ENCODE assay signal across 25 cellular contexts in the genomic region with DNA sequence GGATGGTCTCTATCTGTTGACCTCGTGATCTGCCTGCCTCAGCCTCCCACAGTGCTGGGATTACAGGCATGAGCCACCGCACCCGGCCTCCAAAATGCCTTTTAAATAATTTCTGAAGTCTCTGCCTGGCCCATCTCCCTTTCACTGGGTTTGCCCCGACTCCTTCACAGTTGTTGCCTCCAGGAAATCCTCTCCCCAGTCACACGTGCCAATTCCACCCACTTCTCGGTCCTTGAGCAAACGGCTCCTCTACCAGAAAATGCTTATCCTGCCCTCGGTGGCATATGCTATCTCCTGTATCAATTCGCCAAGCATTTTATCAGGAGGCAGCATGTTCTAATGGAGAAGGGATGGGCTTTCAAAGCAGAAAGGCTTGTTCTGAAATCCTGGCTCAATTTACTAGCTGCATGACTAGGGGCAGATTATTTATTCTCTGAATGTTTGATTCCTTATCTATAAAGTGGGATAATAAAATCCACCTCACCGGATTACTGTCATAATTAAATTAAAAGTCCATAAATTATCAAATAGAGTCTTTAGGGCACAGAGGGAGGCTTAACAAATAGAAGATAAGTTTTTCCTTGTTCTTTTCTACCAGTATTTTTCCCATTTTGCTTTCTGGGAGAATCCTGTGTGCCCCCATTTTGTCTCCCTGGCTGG.
DNase-seq lines count a peak whose midpoint lies in the region; ATAC-seq, FAIRE-seq and TF ChIP-seq lines count a peak whose summit lies in the region.
"Had no signal": no experiment of that assay in that cellular context is flagged by ENCODE, and none has a peak within 500 bp of the region (broad histone marks: within the 10 kb centered on the region; RNA-seq: fewer than 3 reads in every experiment).

No MANE protein-coding gene starts in this region.

- TF ChIP-seq CTCF in AG10803 (conservative IDR thresholded peaks at IDR 0.05; ENCODE audit: low read length) (no peak), VCaP (conservative IDR thresholded peaks at IDR 0.05) (no peak), keratinocyte (optimal IDR thresholded peaks at IDR 0.05 in 1 of 3, IDR thresholded peaks at IDR 0.05 in 1 of 3, conservative IDR thresholded peaks at IDR 0.05 in 1 of 3; ENCODE audit: extremely low read depth in 1 of 3, insufficient read depth in 2 of 3, low read length in 3 of 3) (no peak), endothelial cell (IDR thresholded peaks at IDR 0.05; ENCODE audit: unreplicated experiment) (no peak)

- H3K27ac ChIP-seq in VCaP (peak overlapping the region; percentile 67), keratinocyte (ENCODE audit: control insufficient read depth, insufficient read depth, low read length) (peak overlapping the region; percentile 76)
- H3K27ac ChIP-seq: left lung, right lobe of liver, RWPE1, upper lobe of left lung had no signal

- H3K27me3 ChIP-seq in keratinocyte (ENCODE audit: control insufficient read depth, extremely low read depth, insufficient read depth, low read length), result no peaks in the 10 kb centered on the region
- H3K27me3 ChIP-seq: left lung, right lobe of liver, upper lobe of left lung had no signal

- peak overlapping the region; percentile 76 for H2AFZ ChIP-seq in keratinocyte (ENCODE audit: control insufficient read depth, low read length)

- H3K4me1 ChIP-seq in keratinocyte (ENCODE audit: control insufficient read depth, extremely low read depth, insufficient read depth, low read length), result peaks cover 15% of the 10 kb centered on the region
- H3K4me1 ChIP-seq: left lung, right lobe of liver, upper lobe of left lung had no signal

- DNase-seq in AG10803 (ENCODE audit: low read depth) (peak; percentile 4), NCI-H2029 (lab: John Stamatoyannopoulos, UW) (peak; percentile 35), keratinocyte (ENCODE audit: low read depth, low spot score) (no peak), DMS 273 (lab: John Stamatoyannopoulos, UW; ENCODE audit: unreplicated experiment) (no peak), endothelial cell (ENCODE audit: low spot score) (no peak)
- no peak for DNase-seq in activated CD4-positive, alpha-beta T cell treated with anti-CD3 and anti-CD28 coated beads, Interleukin-2, amount 50 U/mL, for 1 hour
- DNase-seq: activated CD4-positive, alpha-beta T cell treated with anti-CD3 and anti-CD28 coated beads, Interleukin-2, amount 10 ng/mL, durations not matched to agents 7 days and 5 days; CD4-positive, CD25-positive, alpha-beta regulatory T cell; cortex of kidney; DMS153; immature natural killer cell; left lung; NCI-H1417; NCI-H510A; right lobe of liver; upper lobe of left lung had no signal

- no peaks in the 10 kb centered on the region for H3K36me3 Mint-ChIP-seq in endothelial cell (ENCODE audit: low read depth, unreplicated experiment)
- H3K36me3 Mint-ChIP-seq: CD4-positive, CD25-positive, alpha-beta regulatory T cell; immature natural killer cell had no signal

- H3K4me3 ChIP-seq in AG10803 (ENCODE audit: low read length) (no peak overlapping the region), keratinocyte (ENCODE audit: control insufficient read depth in 2 of 3, extremely low read depth in 1 of 3, insufficient read depth in 2 of 3, low read depth in 1 of 3, low read length in 3 of 3) (no peak overlapping the region)
- H3K4me3 ChIP-seq: left lung, right lobe of liver, upper lobe of left lung had no signal

- no peaks in the 10 kb centered on the region for H3K79me2 ChIP-seq in keratinocyte (ENCODE audit: control insufficient read depth, insufficient read depth, low read length)

- dilution Hi-C loops in keratinocyte (cut with MboI; ENCODE audit: extremely low pct_ligation_motif_present, low sequenced_read_pairs), result no loop called here

- no peak overlapping the region for H3K27ac Mint-ChIP-seq in endothelial cell (ENCODE audit: unreplicated experiment)
- H3K27ac Mint-ChIP-seq: activated CD4-positive, alpha-beta T cell treated with anti-CD3 and anti-CD28 coated beads, Interleukin-2, amount 10 ng/mL, durations not matched to agents 7 days and 5 days; immature natural killer cell; nephron had no signal

- H3K9me1 ChIP-seq in keratinocyte (ENCODE audit: control insufficient read depth, extremely low read depth, insufficient read depth, low read length), result no peaks in the 10 kb centered on the region

- no peaks in the 10 kb centered on the region for H3K4me1 Mint-ChIP-seq in endothelial cell (ENCODE audit: unreplicated experiment)
- H3K4me1 Mint-ChIP-seq: activated CD4-positive, alpha-beta T cell treated with anti-CD3 and anti-CD28 coated beads, Interleukin-2, amount 10 ng/mL, durations not matched to agents 7 days and 5 days; CD4-positive, CD25-positive, alpha-beta regulatory T cell; immature natural killer cell had no signal

- H3K27me3 Mint-ChIP-seq in endothelial cell (ENCODE audit: unreplicated experiment), result peaks cover 2% of the 10 kb centered on the region
- H3K27me3 Mint-ChIP-seq: activated CD4-positive, alpha-beta T cell treated with anti-CD3 and anti-CD28 coated beads, Interleukin-2, amount 10 ng/mL, durations not matched to agents 7 days and 5 days; CD4-positive, CD25-positive, alpha-beta regulatory T cell had no signal

- H3K4me3 Mint-ChIP-seq in endothelial cell (ENCODE audit: unreplicated experiment), result no peak overlapping the region
- H3K4me3 Mint-ChIP-seq: activated CD4-positive, alpha-beta T cell treated with anti-CD3 and anti-CD28 coated beads, Interleukin-2, amount 10 ng/mL, durations not matched to agents 7 days and 5 days; CD4-positive, CD25-positive, alpha-beta regulatory T cell; immature natural killer cell; nephron had no signal

- no peaks in the 10 kb centered on the region for H3K9me3 ChIP-seq in keratinocyte (ENCODE audit: control insufficient read depth, low read depth, low read length)
- H3K9me3 ChIP-seq: left lung, right lobe of liver, upper lobe of left lung had no signal

- no peaks in the 10 kb centered on the region for H4K20me1 ChIP-seq in keratinocyte (ENCODE audit: control insufficient read depth, extremely low read depth, insufficient read depth, low read length)

- no peak for FAIRE-seq in keratinocyte (lab: Jason Lieb, UNC)
- FAIRE-seq: bronchial epithelial cell, endometrium, G401.6, H1 had no signal

- no peaks in the 10 kb centered on the region for H3K36me3 ChIP-seq in keratinocyte (ENCODE audit: control insufficient read depth in 2 of 2, extremely low read depth in 1 of 2, insufficient read depth in 2 of 2, low read length in 2 of 2)
- H3K36me3 ChIP-seq: left lung, right lobe of liver, upper lobe of left lung had no signal

- no peaks in the 10 kb centered on the region for H3K9me3 Mint-ChIP-seq in endothelial cell (ENCODE audit: unreplicated experiment)
- H3K9me3 Mint-ChIP-seq: activated CD4-positive, alpha-beta T cell treated with anti-CD3 and anti-CD28 coated beads, Interleukin-2, amount 10 ng/mL, durations not matched to agents 7 days and 5 days; CD4-positive, CD25-positive, alpha-beta regulatory T cell; immature natural killer cell; nephron had no signal

- H3K4me2 ChIP-seq in keratinocyte (ENCODE audit: control insufficient read depth, extremely low read depth, insufficient read depth, low read depth, low read length), result peak overlapping the region; percentile 78

- H3K9ac ChIP-seq in keratinocyte (ENCODE audit: control insufficient read depth, extremely low read depth, insufficient read depth, low read length), result peak overlapping the region; percentile 57

- no peak for ATAC-seq in HG03520 (IDR thresholded peaks at IDR 0.05; ENCODE audit: unreplicated experiment)
- ATAC-seq: HepG2, left lung, right lobe of liver had no signal

Comparison
In these comparisons a context has a peak if more than half of its experiments do, and no peak if none do; other contexts are left out.
1. DNase-seq: peak in AG10803 (single experiment) and NCI-H2029 (single experiment); none in keratinocyte (single experiment), activated CD4-positive, alpha-beta T cell treated with anti-CD3 and anti-CD28 coated beads, Interleukin-2, amount 50 U/mL, for 1 hour (single experiment), DMS 273 (single experiment) and endothelial cell (single experiment).